8 cellular contexts compared by ENCODE assay signal in genomic region chr17:42997984-42998938, GRCh38. TPM values are rescaled to one million over a fixed set of nuclear protein-coding genes. Genes with fewer than 3 reads are reported as not detected.
DNase-seq lines count a peak whose midpoint lies in the region; ATAC-seq and TF ChIP-seq lines count a peak whose summit lies in the region.

Gene RPL27, plus strand, starts transcription at chr17:42998419. Its CDS starts 332 bp downstream, at chr17:42998751.

- H3K27ac ChIP-seq in GM23248: peak within 1 kb of the TSS; percentile 93

- in situ Hi-C loops in GM23248 (cut with MboI): loop anchor here (5.0 kb wide), 1 partner anchor 51 kb away; no protein-coding TSS in a partner anchor

- peak; percentile 77 for TF ChIP-seq CTCF in fibroblast of mammary gland (conservative IDR thresholded peaks at IDR 0.05; ENCODE audit: control insufficient read depth, insufficient read depth, low read depth, low read length)
- peak; percentile 94 for TF ChIP-seq CTCF in natural killer cell (IDR thresholded peaks at IDR 0.05)

- H3K4me1 ChIP-seq in GM23248 (ENCODE audit: insufficient read depth): peaks cover 24% of the 10 kb centered on the region

- H3K4me3 Mint-ChIP-seq in activated T-helper 17 cell treated with anti-CD3 and anti-CD28 coated beads, Interleukin-2, amount 50 U/mL, for 72 hours: peak within 1 kb of the TSS; percentile 83
- peak within 1 kb of the TSS; percentile 97 for H3K4me3 Mint-ChIP-seq in natural killer cell

- H3K9me2 ChIP-seq in GM23248 (ENCODE audit: insufficient read depth): no peaks in the 10 kb centered on the region

- peak within 1 kb of the TSS; percentile 94 for H3K4me2 ChIP-seq in GM23248 (ENCODE audit: unreplicated experiment)

- peaks cover 47% of the 10 kb centered on the region for H3F3A ChIP-seq in GM23248 (ENCODE audit: insufficient read depth)

- no peaks in the 10 kb centered on the region for H4K20me1 ChIP-seq in GM23248 (ENCODE audit: insufficient read depth)

- peak within 1 kb of the TSS; percentile 93 for H3K27ac Mint-ChIP-seq in activated T-helper 17 cell treated with anti-CD3 and anti-CD28 coated beads, Interleukin-2, amount 50 U/mL, for 72 hours
- H3K27ac Mint-ChIP-seq in natural killer cell: peak within 1 kb of the TSS; percentile 95 to 98

- peaks cover 4% of the 10 kb centered on the region for H3K4me1 Mint-ChIP-seq in activated T-helper 17 cell treated with anti-CD3 and anti-CD28 coated beads, Interleukin-2, amount 50 U/mL, for 72 hours
- H3K4me1 Mint-ChIP-seq in natural killer cell: peaks cover 25 to 28% of the 10 kb centered on the region in 2 donors

- no peaks in the 10 kb centered on the region for H3K27me3 Mint-ChIP-seq in activated T-helper 17 cell treated with anti-CD3 and anti-CD28 coated beads, Interleukin-2, amount 50 U/mL, for 72 hours
- H3K27me3 Mint-ChIP-seq in natural killer cell (ENCODE audit: low read depth in 2 of 2): no peaks in the 10 kb centered on the region

- H3K36me3 Mint-ChIP-seq in activated T-helper 17 cell treated with anti-CD3 and anti-CD28 coated beads, Interleukin-2, amount 50 U/mL, for 72 hours (ENCODE audit: low read depth): peaks cover 74% of the 10 kb centered on the region
- no peaks in the 10 kb centered on the region for H3K36me3 Mint-ChIP-seq in natural killer cell

- ATAC-seq in activated T-helper 17 cell treated with anti-CD3 and anti-CD28 coated beads, Interleukin-2, amount 50 U/mL, for 72 hours (replicated peaks): peak; percentile 97
- peak; percentile 93 to 99 (median 95) for ATAC-seq in natural killer cell
- ATAC-seq in stimulated activated naive CD8-positive, alpha-beta T cell treated with anti-CD3 and anti-CD28 coated beads, Interleukin-15, Interleukin-2, amounts not matched to agents 100 U/mL and 50 U/mL, for 24 hours: peak; percentile 98

- WGBS in GM23248 (ENCODE audit: low coverage in 1 of 2, low lambda C conversion rate in 2 of 2, missing lambda C conversion rate in 2 of 2), 2 experiments: 1% methylated on average over 46 to 49 of the region's 49 CpGs

- no peaks in the 10 kb centered on the region for H3K9me3 ChIP-seq in GM23248 (ENCODE audit: low read depth)

- peak within 1 kb of the TSS; percentile 83 for H2AFZ ChIP-seq in GM23248

- H3K79me2 ChIP-seq in GM23248 (ENCODE audit: insufficient read depth): peaks cover 44% of the 10 kb centered on the region

- H3K4me3 ChIP-seq in GM23248 (peak within 1 kb of the TSS; percentile 88), fibroblast of mammary gland (ENCODE audit: control insufficient read depth, low read depth, low read length) (peak within 1 kb of the TSS; percentile 99)

- H3K27me3 ChIP-seq in GM23248 (replicated peaks; ENCODE audit: insufficient read depth): no peaks in the 10 kb centered on the region

- peak within 1 kb of the TSS; percentile 97 for H3K9ac ChIP-seq in GM23248

- DNase-seq in Daoy (ENCODE audit: low read depth) (peak; percentile 98), GM23248 (peak; percentile 100), LHCN-M2 (ENCODE audit: low read depth) (peak; percentile 100), RPMI8226 (peak; percentile 99), fibroblast of mammary gland (ENCODE audit: low read depth) (peak; percentile 100), natural killer cell (peak; percentile 98)
- DNase-seq in stimulated activated naive CD8-positive, alpha-beta T cell treated with anti-CD3 and anti-CD28 coated beads, Interleukin-15, Interleukin-2, amounts not matched to agents 100 U/mL and 50 U/mL, for 24 hours: peak; percentile 97

- no peaks in the 10 kb centered on the region for H3K9me3 Mint-ChIP-seq in activated T-helper 17 cell treated with anti-CD3 and anti-CD28 coated beads, Interleukin-2, amount 50 U/mL, for 72 hours
- H3K9me3 Mint-ChIP-seq in natural killer cell: no peaks in the 10 kb centered on the region

- intact Hi-C loops in natural killer cell (cut with micrococcal nuclease): loop anchor here (10.0 kb wide), 1 partner anchor 487 kb away; the partner anchor contains the start of gene DHX8

- peaks cover 36% of the 10 kb centered on the region for H3K36me3 ChIP-seq in GM23248 (ENCODE audit: low read depth)

RNA-seq across cellular contexts. Expression of gene RPL27, which starts in this region (rescaled TPM):
- 1,016 and 1,106 TPM in 2 replicates for total RNA-seq in Daoy (2014; rRNA removed; shearing (Covaris generic))
- total RNA-seq in GM23248 (2014; rRNA removed; shearing (Covaris generic)): 928 and 1,286 TPM in 2 replicates
- 1,038 and 1,095 TPM in 2 replicates for polyA plus RNA-seq in GM23248 (2016; fragmentation: Nextera tagmentation; extraction: Ambion mirVana)
- 676 and 967 TPM in 2 replicates for total RNA-seq in LHCN-M2 (2014; rRNA removed)
- 4,333 TPM for polyA plus RNA-seq in LHCN-M2 (2012)
- 1,000 to 10,000 TPM; 1,154 to 1,186 TPM for total RNA-seq in activated T-helper 17 cell treated with anti-CD3 and anti-CD28 coated beads, Interleukin-2, amount 50 U/mL, for 72 hours
- 100 to 1,000 TPM; 555 to 671 (median 608) TPM for total RNA-seq in natural killer cell

Comparison
In these comparisons a context has a peak if more than half of its experiments do, and no peak if none do; other contexts are left out.
1. Peak in every context shown above with its lines: DNase-seq, ATAC-seq, H3K4me3 ChIP-seq and H3K27ac ChIP-seq.